ENCODE assay signal across 8 cellular contexts in genomic region chr6:41683460-41684310, GRCh38.
DNase-seq lines count a peak whose midpoint lies in the region; ATAC-seq and TF ChIP-seq lines count a peak whose summit lies in the region.

No MANE protein-coding gene starts in this region.

- DNase-seq in GM12865 (ENCODE audit: low read depth) (peak; percentile 80), NCI-H2227 (lab: John Stamatoyannopoulos, UW; ENCODE audit: unreplicated experiment) (peak; percentile 82), left kidney (ENCODE audit: low read depth, low spot score) (peak; percentile 91)
- peak; percentile 88 for DNase-seq in activated CD4-positive, alpha-beta T cell treated with anti-CD3 and anti-CD28 coated beads for 48 hours
- DNase-seq in stimulated activated CD4-positive, alpha-beta T cell treated with anti-CD3 and anti-CD28 coated beads, Interleukin-1b, Interleukin-23, amount 100 ng/mL, for 4 hours (ENCODE audit: low read depth in 2 of 2), result peak; percentile 71 to 78

- peak; percentile 96 for TF ChIP-seq CTCF in GM12865 (IDR thresholded peaks at IDR 0.05; ENCODE audit: insufficient read depth, low read depth, low read length, missing control alignments)

- H3K27ac ChIP-seq in cingulate gyrus (ENCODE audit: low read depth, low read length), result peak overlapping the region; percentile 94

- ATAC-seq in HG02763 (IDR thresholded peaks at IDR 0.05; ENCODE audit: unreplicated experiment) (peak; percentile 52), GM21737 (IDR thresholded peaks at IDR 0.05; ENCODE audit: unreplicated experiment) (no peak)

- H3K4me3 ChIP-seq in GM12865 (ENCODE audit: low read depth, low read length), result no peak overlapping the region
